1 cellular context compared by ENCODE assay signal in genomic region chr7:69800495-69800894, GRCh38.
TF ChIP-seq lines count a peak whose summit lies in the region.

No MANE protein-coding gene starts in this region.

TF ChIP-seq in A549, 52 proteins besides CTCF, POLR2A, EP300 and RAD21 (continued from another document):
- TF ChIP-seq E2F6 (IDR thresholded peaks at IDR 0.05; ENCODE audit: borderline replicate concordance, low read depth): no peak
